In genomic region chr19:47082493-47082892, GRCh38 we compare ENCODE assay signal across 8 cellular contexts.
"Had no signal": no experiment of that assay in that cellular context is flagged by ENCODE, and none has a peak within 500 bp of the region (broad histone marks: within the 10 kb centered on the region; RNA-seq: fewer than 3 reads in every experiment).

No MANE protein-coding gene starts in this region.

- H3K4me3 ChIP-seq: GM12878 had no signal

- DNase-seq: GDM1, GF-D8 had no signal

- ATAC-seq: GM12878 had no signal

- FAIRE-seq: G401.6, GM12878, GM12891, GM12892, GM18507, GM19239 had no signal
